11 cellular contexts compared by ENCODE assay signal in genomic region chr11:43687120-43687791, GRCh38. TPM values are rescaled to one million over a fixed set of nuclear protein-coding genes. Genes with fewer than 3 reads are reported as not detected.
A peak's percentile ranks its signal among the peaks of the same experiment; 100 is the strongest.
DNase-seq lines count a peak whose midpoint lies in the region; ATAC-seq, FAIRE-seq and TF ChIP-seq lines count a peak whose summit lies in the region.
"Had no signal": no experiment of that assay in that cellular context is flagged by ENCODE, and none has a peak within 500 bp of the region (broad histone marks: within the 10 kb centered on the region; RNA-seq: fewer than 3 reads in every experiment).

No MANE protein-coding gene starts in this region.

- H3K27ac ChIP-seq in endothelial cell of umbilical vein (ENCODE audit: insufficient read depth, low read depth, low read length) (peak overlapping the region; percentile 70), left lung (peak overlapping the region; percentile 66 to 76), upper lobe of left lung (peak overlapping the region; percentile 70 to 85 (median 78))
- H3K27ac ChIP-seq: prostate gland had no signal

- BruUV-seq in endothelial cell of umbilical vein (replicated peaks; lab: Mats Ljungman, UMichigan), result no TSS peak

- no peaks in the 10 kb centered on the region for H3K9me1 ChIP-seq in endothelial cell of umbilical vein (replicated peaks; ENCODE audit: control insufficient read depth, extremely low read depth, insufficient read depth, low read length)

- H3K27me3 ChIP-seq in endothelial cell of umbilical vein (ENCODE audit: control insufficient read depth in 2 of 2, insufficient read depth in 2 of 2, low read length in 2 of 2), result no peaks in the 10 kb centered on the region
- H3K27me3 ChIP-seq in left lung, result no peaks in the 10 kb centered on the region
- no peaks in the 10 kb centered on the region for H3K27me3 ChIP-seq in upper lobe of left lung

- dilution Hi-C loops in endothelial cell of umbilical vein (cut with MboI; ENCODE audit: extremely low pct_ligation_motif_present, low sequenced_read_pairs), result no loop called here

- H3K36me3 ChIP-seq in endothelial cell of umbilical vein (ENCODE audit: control insufficient read depth in 2 of 2, extremely low read depth in 1 of 2, insufficient read depth in 2 of 2, low read length in 2 of 2) (peaks cover 2 to 6% of the 10 kb centered on the region in 2 experiments), left lung (peaks cover 0 to 3% of the 10 kb centered on the region in 2 donors), upper lobe of left lung (peaks cover 0 to 13% (median 2%) of the 10 kb centered on the region in 4 donors)
- H3K36me3 ChIP-seq: prostate gland had no signal

- POLR2A ChIA-PET in endothelial cell of umbilical vein (lab: Charles Lee), result interaction anchor here (0.7 to 1.0 kb wide), 2 partner anchors 12 to 218 kb away, joined by 3 read pairs; no protein-coding TSS in a partner anchor

- H3K4me1 ChIP-seq in endothelial cell of umbilical vein (ENCODE audit: control insufficient read depth, extremely low read depth, insufficient read depth, low read length) (peaks cover 45% of the 10 kb centered on the region), left lung (peaks cover 23 to 82% of the 10 kb centered on the region in 2 donors), upper lobe of left lung (peaks cover 39 to 67% (median 52%) of the 10 kb centered on the region in 4 donors)
- H3K4me1 ChIP-seq: prostate gland had no signal

- peak in 1 of 4 donors; percentile 72 for TF ChIP-seq EP300 in upper lobe of left lung (IDR thresholded peaks at IDR 0.05)

- ATAC-seq in left lung, result peak; percentile 95
- peak; percentile 79 to 83 for ATAC-seq in upper lobe of left lung (ENCODE audit: low FRiP score in 2 of 2)
- no peak for ATAC-seq in GM19328 (IDR thresholded peaks at IDR 0.05; ENCODE audit: unreplicated experiment)
- ATAC-seq: T-helper 17 cell had no signal

- H3K4me3 ChIP-seq in endothelial cell of umbilical vein (replicated peaks in 1 of 3; ENCODE audit: insufficient read depth in 1 of 3, low read depth in 1 of 3, low read length in 3 of 3) (peak overlapping the region in 1 of 3 experiments; percentile 26), left lung (no peak overlapping the region), upper lobe of left lung (no peak overlapping the region)
- H3K4me3 ChIP-seq: prostate gland had no signal

- CTCF ChIA-PET in endothelial cell of umbilical vein (lab: Charles Lee), result interaction anchor here (1.1 to 2.1 kb wide), 3 partner anchors 15 to 115 kb away, joined by 4 to 5 read pairs (median 5); no protein-coding TSS in a partner anchor

- FAIRE-seq in HTR-8/SVneo (lab: Jason Lieb, UNC) (peak; percentile 16), endothelial cell of umbilical vein (lab: Jason Lieb, UNC) (peak; percentile 75), frontal cortex (lab: Jason Lieb, UNC) (no peak)

- TF ChIP-seq CTCF in endothelial cell of umbilical vein (IDR thresholded peaks at IDR 0.05; ENCODE audit: extremely low read depth in 1 of 2, insufficient read depth in 1 of 2, low read depth in 1 of 2, low read length in 2 of 2), result no peak
- no peak for TF ChIP-seq CTCF in left lung (IDR thresholded peaks at IDR 0.05)
- no peak for TF ChIP-seq CTCF in upper lobe of left lung (IDR thresholded peaks at IDR 0.05)

- H3K4me2 ChIP-seq in endothelial cell of umbilical vein (ENCODE audit: insufficient read depth, low read length), result peak overlapping the region; percentile 81

- H3K79me2 ChIP-seq in endothelial cell of umbilical vein (ENCODE audit: control insufficient read depth, insufficient read depth, low read length), result peaks cover 80% of the 10 kb centered on the region

- DNase-seq in HTR-8/SVneo (ENCODE audit: insufficient read length, low spot score) (no peak), endothelial cell of umbilical vein (ENCODE audit: low read depth, low spot score) (peak; percentile 87), left lung (peak in 1 of 2 donors; percentile 58), upper lobe of left lung (peak in 1 of 2 donors; percentile 78), NCI-H526 (lab: John Stamatoyannopoulos, UW) (no peak), frontal cortex (ENCODE audit: low spot score in 2 of 2) (no peak)
- no peak for DNase-seq in stimulated activated CD4-positive, alpha-beta T cell treated with anti-CD3 and anti-CD28 coated beads, Interleukin-4, amount 100 ng/mL, for 1 hour
- DNase-seq: activated gamma-delta T cell treated with Interleukin-2 at 50 U/mL for 16 hours, T-helper 17 cell had no signal

- H3K9ac ChIP-seq in endothelial cell of umbilical vein (replicated peaks; ENCODE audit: extremely low read depth, insufficient read depth, low read length), result peak overlapping the region; percentile 17

- TF ChIP-seq POLR2A in endothelial cell of umbilical vein (IDR thresholded peaks at IDR 0.05; ENCODE audit: low read depth, low read length) (peak; percentile 55), upper lobe of left lung (IDR thresholded peaks at IDR 0.05) (peak in 1 of 4 donors; percentile 10)

- H4K20me1 ChIP-seq in endothelial cell of umbilical vein (replicated peaks; ENCODE audit: control insufficient read depth, extremely low read depth, insufficient read depth, low read length), result no peaks in the 10 kb centered on the region

- H2AFZ ChIP-seq in endothelial cell of umbilical vein (ENCODE audit: low read depth, low read length), result peak overlapping the region; percentile 46

- WGBS in upper lobe of left lung, 2 donors, result 10 to 18% methylated on average over 3 of the region's 3 CpGs

- H3K9me3 ChIP-seq in endothelial cell of umbilical vein (replicated peaks; ENCODE audit: control insufficient read depth, insufficient read depth, low read length), result no peaks in the 10 kb centered on the region
- H3K9me3 ChIP-seq in left lung, result no peaks in the 10 kb centered on the region
- no peaks in the 10 kb centered on the region for H3K9me3 ChIP-seq in upper lobe of left lung
- H3K9me3 ChIP-seq: prostate gland had no signal

- intact Hi-C loops in endothelial cell of umbilical vein (cut with micrococcal nuclease) (loop anchor here (10.0 kb wide), 1 partner anchor 168 kb away; no protein-coding TSS in a partner anchor), left lung (cut with DNase I) (loop anchor here in 1 of 2 donors (10.0 kb wide), 1 partner anchor 88 kb away; no protein-coding TSS in a partner anchor)

TF ChIP-seq in endothelial cell of umbilical vein, 7 proteins besides CTCF, POLR2A, EP300 and RAD21:
- TF ChIP-seq JUN (IDR thresholded peaks at IDR 0.05; ENCODE audit: borderline replicate concordance, insufficient read depth, insufficient read length, low read depth) (no peak), MAX (IDR thresholded peaks at IDR 0.05; ENCODE audit: insufficient read depth, insufficient read length) (no peak), MYC (IDR thresholded peaks at IDR 0.05; ENCODE audit: low read depth, low read length) (no peak), POLR2AphosphoS5 (IDR thresholded peaks at IDR 0.05; ENCODE audit: insufficient read depth, low read depth, low read length) (peak; percentile 80), GATA2 (IDR thresholded peaks at IDR 0.05; ENCODE audit: insufficient read depth, insufficient read length, low read depth, low read length) (no peak), EZH2 (IDR thresholded peaks at IDR 0.05; ENCODE audit: borderline replicate concordance, low read depth, low read length, severe bottlenecking) (no peak), FOS (IDR thresholded peaks at IDR 0.05; ENCODE audit: borderline replicate concordance, insufficient read depth, low read length) (no peak)
TF ChIP-seq in endothelial cell of umbilical vein: peak in this region for 1.

RNA-seq across cellular contexts. Expression of gene HSD17B12, which starts 6.7 kb away (rescaled TPM):
- total RNA-seq in endothelial cell of umbilical vein (96.5 and 96.6 TPM in 2 replicates), left lung (100 to 1,000 TPM; 129 to 150 TPM), upper lobe of left lung (100 to 1,000 TPM in 1 of 6 donors, 10 to 100 TPM in 5; 26.6 to 107 (median 74.4) TPM), frontal cortex (66.4 TPM)
- 39.9 and 41.5 TPM in 2 replicates for polyA plus RNA-seq in endothelial cell of umbilical vein
- 49.0 and 51.0 TPM in 2 replicates for polyA plus RNA-seq in endothelial cell of umbilical vein (2011; cell fraction: cytosol; rRNA removed)
- 68.1 and 68.4 TPM in 2 replicates for polyA plus RNA-seq in endothelial cell of umbilical vein (2011; cell fraction: nucleus; rRNA removed)
- polyA plus RNA-seq in endothelial cell of umbilical vein (2012), result 97.8 and 115 TPM in 2 replicates
- 97.3 and 106 TPM in 2 replicates for polyA minus RNA-seq in endothelial cell of umbilical vein
- polyA minus RNA-seq in endothelial cell of umbilical vein (2011; cell fraction: cytosol; rRNA and poly(A)+ RNA removed), result 13.0 TPM
- 131 and 136 TPM in 2 replicates for polyA minus RNA-seq in endothelial cell of umbilical vein (2011; cell fraction: nucleus; rRNA and poly(A)+ RNA removed)
